Comparison of ENCODE assay signal across 8 cellular contexts in genomic region chr5:172640822-172641358, GRCh38. TPM values are rescaled to one million over a fixed set of nuclear protein-coding genes. Genes with fewer than 3 reads are reported as not detected.
A peak's percentile ranks its signal among the peaks of the same experiment; 100 is the strongest.
DNase-seq lines count a peak whose midpoint lies in the region; ATAC-seq and TF ChIP-seq lines count a peak whose summit lies in the region.

Gene NEURL1B, plus strand, starts transcription at chr5:172641263. Its CDS starts 144 bp downstream, at chr5:172641407.

- no peaks in the 10 kb centered on the region for H3K27me3 Mint-ChIP-seq in MCF 10A (ENCODE audit: insufficient read depth, unreplicated experiment)

- TF ChIP-seq POLR2A in sigmoid colon (IDR thresholded peaks at IDR 0.05) = peak in 1 of 2 donors; percentile 24

- DNase-seq in BE2C = peak; percentile 91
- DNase-seq in MV-4-11 (lab: John Stamatoyannopoulos, UW) = peak; percentile 30
- peak in 3 of 5 experiments; percentile 4 to 74 (median 12) for DNase-seq in T-helper 2 cell
- peak; percentile 89 for DNase-seq in MCF 10A (ENCODE audit: unreplicated experiment)
- peak; percentile 93 for DNase-seq in sigmoid colon
- DNase-seq in dedifferentiated amniotic fluid mesenchymal stem cell (ENCODE audit: extremely low spot score) = no peak

- peaks cover 6% of the 10 kb centered on the region for H3K36me3 Mint-ChIP-seq in MCF 10A (ENCODE audit: insufficient read depth, unreplicated experiment)

- no peaks in the 10 kb centered on the region for H3K4me1 ChIP-seq in BE2C
- no peaks in the 10 kb centered on the region for H3K4me1 ChIP-seq in iPS-18a (ENCODE audit: control insufficient read depth, low read depth, low read length)
- peaks cover 0 to 52% (median 43%) of the 10 kb centered on the region in 4 donors for H3K4me1 ChIP-seq in sigmoid colon

- TF ChIP-seq CTCF in BE2C (IDR thresholded peaks at IDR 0.05; ENCODE audit: low read depth, low read length) (no peak), MCF 10A (IDR thresholded peaks at IDR 0.05; ENCODE audit: unreplicated experiment) (no peak), sigmoid colon (IDR thresholded peaks at IDR 0.05) (no peak)

- CTCF ChIA-PET in MCF 10A (lab: Yijun Ruan, JAX) = interaction anchor here (0.6 to 6.2 kb wide), 6 partner anchors 8 to 510 kb away, joined by 3 to 49 read pairs (median 3); no protein-coding TSS in a partner anchor

- H3K27me3 ChIP-seq in BE2C = no peaks in the 10 kb centered on the region
- H3K27me3 ChIP-seq in iPS-18a (ENCODE audit: control insufficient read depth, insufficient read depth, low read length) = peaks cover 44% of the 10 kb centered on the region
- H3K27me3 ChIP-seq in sigmoid colon = no peaks in the 10 kb centered on the region

- peak; percentile 78 for ATAC-seq in GM19455 (IDR thresholded peaks at IDR 0.05; ENCODE audit: unreplicated experiment)

- H3K27ac ChIP-seq in iPS-18a (ENCODE audit: low read length) = no peak within 1 kb of the TSS
- peak within 1 kb of the TSS; percentile 94 to 99 (median 96) for H3K27ac ChIP-seq in sigmoid colon

- H3K9ac ChIP-seq in iPS-18a (ENCODE audit: low read length) = no peak within 1 kb of the TSS

- H3K9me3 Mint-ChIP-seq in MCF 10A (ENCODE audit: unreplicated experiment) = no peaks in the 10 kb centered on the region

- no TSS peak for BruUV-seq in MCF 10A (replicated peaks; lab: Mats Ljungman, UMichigan)

- H3K4me3 Mint-ChIP-seq in MCF 10A (ENCODE audit: unreplicated experiment) = peak within 1 kb of the TSS; percentile 59

- H3K36me3 ChIP-seq in BE2C (no peaks in the 10 kb centered on the region), iPS-18a (ENCODE audit: control insufficient read depth, low read depth, low read length) (no peaks in the 10 kb centered on the region), sigmoid colon (no peaks in the 10 kb centered on the region)

- 0 to 1% methylated on average over 54 of the region's 54 CpGs for WGBS in sigmoid colon, 2 donors

- H3K9me3 ChIP-seq in BE2C = no peaks in the 10 kb centered on the region
- H3K9me3 ChIP-seq in iPS-18a (ENCODE audit: control insufficient read depth, low read depth, low read length) = no peaks in the 10 kb centered on the region
- no peaks in the 10 kb centered on the region for H3K9me3 ChIP-seq in sigmoid colon

- H3K4me3 ChIP-seq in BE2C (ENCODE audit: low read depth, low read length) (peak within 1 kb of the TSS; percentile 73), iPS-18a (ENCODE audit: low read length) (peak within 1 kb of the TSS; percentile 67), sigmoid colon (peak within 1 kb of the TSS; percentile 79 to 99 (median 99))

- no peak for TF ChIP-seq EP300 in sigmoid colon (IDR thresholded peaks at IDR 0.05)

- peaks cover 45% of the 10 kb centered on the region for H3K4me1 Mint-ChIP-seq in MCF 10A (ENCODE audit: insufficient read depth, unreplicated experiment)

- POLR2A ChIA-PET in MCF 10A (lab: Yijun Ruan, JAX) = interaction anchor here (0.8 to 1.1 kb wide), 2 partner anchors 137 to 161 kb away, joined by 4 to 5 read pairs; no protein-coding TSS in a partner anchor

- intact Hi-C loops in MCF 10A (cut with micrococcal nuclease) (loop anchor here (1.0 kb wide), 2 partner anchors 56 to 162 kb away; no protein-coding TSS in a partner anchor), sigmoid colon (cut with DNase I) (loop anchor here (2.0 kb wide), 1 partner anchor 162 kb away; no protein-coding TSS in a partner anchor)

- no peak within 1 kb of the TSS for H3K27ac Mint-ChIP-seq in MCF 10A (ENCODE audit: low read depth, unreplicated experiment)

RNA-seq across cellular contexts. Expression of gene NEURL1B, which starts in this region (rescaled TPM):
- 2.4 TPM for polyA plus RNA-seq in BE2C (2012; ENCODE audit: insufficient read depth, insufficient read length, low read depth)
- total RNA-seq in MCF 10A (2022) (4.8 and 7.6 TPM in 2 replicates), sigmoid colon (10 to 100 TPM; 32.9 to 53.2 (median 45.6) TPM)
- polyA plus RNA-seq in sigmoid colon = 10 to 100 TPM; 12.6 to 29.6 (median 26.6) TPM
